Comparison of ENCODE assay signal across 8 cellular contexts in genomic region chr11:121112498-121113455, GRCh38. TPM values are rescaled to one million over a fixed set of nuclear protein-coding genes. Genes with fewer than 3 reads are reported as not detected.
DNase-seq lines count a peak whose midpoint lies in the region; ATAC-seq and TF ChIP-seq lines count a peak whose summit lies in the region.

No MANE protein-coding gene starts in this region.

- peak; percentile 41 for TF ChIP-seq CTCF in GM12865 (IDR thresholded peaks at IDR 0.05; ENCODE audit: insufficient read depth, low read depth, low read length, missing control alignments)

- H3K4me3 ChIP-seq in GM12865 (ENCODE audit: low read depth, low read length): no peak overlapping the region
- H3K4me3 ChIP-seq in MG63: no peak overlapping the region

- in situ Hi-C loops in ACHN (cut with HindIII; ENCODE audit: low pct_ligation_motif_present, low pct_unique_long_range_greater_than_20kb, low sequenced_read_pairs) (no loop called here), T47D (cut with HindIII; ENCODE audit: low pct_unique_long_range_greater_than_20kb, low sequenced_read_pairs) (no loop called here)

- peaks cover 2% of the 10 kb centered on the region; the same call in 1 of the 2 replicates for H3K27me3 ChIP-seq in MG63

- no peak for ATAC-seq in HG03095 (IDR thresholded peaks at IDR 0.05; ENCODE audit: unreplicated experiment)

- H3K36me3 ChIP-seq in MG63: no peaks in the 10 kb centered on the region

- H3K9me3 ChIP-seq in MG63: no peaks in the 10 kb centered on the region

- peak; percentile 53 for DNase-seq in ACHN
- peak; percentile 61 for DNase-seq in GM12865 (ENCODE audit: low read depth)
- DNase-seq in MG63: peak; percentile 68
- DNase-seq in SHP77 (lab: John Stamatoyannopoulos, UW): peak; percentile 71 to 84
- DNase-seq in T47D (ENCODE audit: low read depth in 1 of 2, low spot score in 1 of 2): peak; percentile 86 to 89
- peak; percentile 89 for DNase-seq in islet precursor cell
- DNase-seq in stimulated activated CD4-positive, alpha-beta T cell treated with anti-CD3 and anti-CD28 coated beads, Interleukin-2, amount 100 ng/mL, for 24 hours: peak; percentile 25 to 38

RNA-seq across cellular contexts. Expression of gene TECTA, which starts 11.7 kb away (rescaled TPM):
- not detected in 2 replicates for total RNA-seq in MG63 (2014; rRNA removed; shearing (Covaris generic); ENCODE audit: low replicate concordance)

Comparison
In these comparisons a context has a peak if more than half of its experiments do, and no peak if none do; other contexts are left out.
1. DNase-seq: peak in every context shown above with its lines; median percentile 89 in islet precursor cell; 88 in T47D; 78 in SHP77; 68 in MG63; 61 in GM12865; 53 in ACHN; 32 in stimulated activated CD4-positive, alpha-beta T cell treated with anti-CD3 and anti-CD28 coated beads, Interleukin-2, amount 100 ng/mL, for 24 hours.